18 cellular contexts compared by ENCODE assay signal in the genomic region with DNA sequence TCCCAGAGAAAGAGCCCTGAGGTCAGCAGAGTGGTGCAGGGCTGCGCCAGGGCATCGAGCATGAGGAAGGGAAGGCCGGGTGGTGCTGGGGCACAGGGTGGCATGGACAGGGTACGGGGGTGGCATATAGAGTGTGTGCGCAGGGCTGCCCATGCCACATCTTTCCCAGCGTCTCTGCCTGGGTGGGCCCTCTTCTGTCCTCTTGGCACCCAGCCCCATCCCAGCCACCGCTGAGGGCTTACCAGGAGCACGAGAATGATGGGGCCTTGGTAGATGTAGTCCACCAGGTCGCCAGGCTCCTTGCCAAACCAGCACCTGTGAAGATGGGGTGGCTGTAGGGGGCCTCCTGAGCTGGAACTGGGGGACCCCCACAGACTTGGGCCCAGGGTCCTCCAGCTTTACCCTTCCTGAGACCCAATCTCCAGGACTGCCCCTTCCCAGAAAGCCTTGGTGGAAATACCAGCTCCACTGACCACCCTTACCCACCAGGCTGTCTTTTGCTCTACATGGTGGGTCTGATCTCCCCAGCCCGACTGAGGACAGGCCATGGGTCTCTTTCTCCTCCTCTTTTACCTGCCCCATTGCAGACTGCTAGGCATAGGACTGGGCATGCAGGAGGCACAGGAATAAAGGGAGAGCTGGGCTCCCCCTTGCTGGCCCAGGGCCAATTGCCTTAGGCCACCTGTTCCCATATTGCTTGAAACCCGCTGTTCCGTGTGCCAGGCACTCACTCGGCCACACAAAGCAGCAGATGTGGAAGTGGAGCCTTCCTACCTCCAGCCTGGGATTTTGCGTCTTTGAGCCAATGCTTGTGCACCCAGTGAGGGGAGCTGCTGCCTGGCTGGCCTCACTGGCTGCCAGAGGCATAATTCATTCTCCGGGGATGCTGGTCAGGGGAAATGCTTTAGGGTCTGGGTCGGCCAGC. TPM values are rescaled to one million over a fixed set of nuclear protein-coding genes. Genes with fewer than 3 reads are reported as not detected.
DNase-seq lines count a peak whose midpoint lies in the region; ATAC-seq and TF ChIP-seq lines count a peak whose summit lies in the region.
"Had no signal": no experiment of that assay in that cellular context is flagged by ENCODE, and none has a peak within 500 bp of the region (broad histone marks: within the 10 kb centered on the region; RNA-seq: fewer than 3 reads in every experiment).

No MANE protein-coding gene starts in this region.

- TF ChIP-seq EP300 in Ishikawa (IDR thresholded peaks at IDR 0.05; ENCODE audit: borderline replicate concordance), result no peak

- TF ChIP-seq RAD21 in Ishikawa (IDR thresholded peaks at IDR 0.05; ENCODE audit: low read depth), result no peak

- no peak for ATAC-seq in HG02798 (IDR thresholded peaks at IDR 0.05; ENCODE audit: poor library complexity, unreplicated experiment)
- ATAC-seq: Panc1, T-cell had no signal

- DNase-seq in COR-L47 (lab: John Stamatoyannopoulos, UW) (peak; percentile 91), NCI-H446 (lab: John Stamatoyannopoulos, UW) (peak; percentile 39 to 89), cerebellum (ENCODE audit: low spot score) (peak; percentile 53), SIG-M5 treated with dmso at 0.1 percent for 504 hours (lab: John Stamatoyannopoulos, UW; ENCODE audit: unreplicated experiment) (no peak), T-helper 1 cell (no peak)
- DNase-seq: activated B cell treated with CpG ODN at 0.5 μM for 24 hours; activated gamma-delta T cell treated with Interleukin-2 at 50 U/mL for 16 hours; erythroblast; immature natural killer cell; nephron progenitor cell; stimulated activated CD4-positive, alpha-beta T cell treated with anti-CD3 and anti-CD28 coated beads, Interleukin-1b, Interleukin-23, amount 100 ng/mL, for 48 hours; T-cell had no signal

TF ChIP-seq in Ishikawa, 13 proteins besides CTCF, POLR2A, EP300 and RAD21:
- TF ChIP-seq REST (IDR thresholded peaks at IDR 0.05; ENCODE audit: low read depth) (no peak), NFIC (IDR thresholded peaks at IDR 0.05) (0 out of 2 replicates have a peak, but pooled peaks have one; percentile 15)
TF ChIP-seq in Ishikawa: peak in this region for 1.

RNA-seq across cellular contexts. Expression of gene CRHR2, which starts 21.7 kb away (rescaled TPM):
- 0.27 TPM for total RNA-seq in cerebellum
- total RNA-seq: activated B cell treated with CpG ODN at 0.5 μM for 24 hours, B cell, Daoy, renal cortical epithelial cell had no signal

Comparison
In these comparisons a context has a peak if more than half of its experiments do, and no peak if none do; other contexts are left out.
1. DNase-seq: peak in COR-L47 (single experiment), NCI-H446 (2 of 2) and cerebellum (single experiment); none in SIG-M5 treated with dmso at 0.1 percent for 504 hours (single experiment) and T-helper 1 cell (0 of 5).